8 cellular contexts compared by ENCODE assay signal in the genomic region with DNA sequence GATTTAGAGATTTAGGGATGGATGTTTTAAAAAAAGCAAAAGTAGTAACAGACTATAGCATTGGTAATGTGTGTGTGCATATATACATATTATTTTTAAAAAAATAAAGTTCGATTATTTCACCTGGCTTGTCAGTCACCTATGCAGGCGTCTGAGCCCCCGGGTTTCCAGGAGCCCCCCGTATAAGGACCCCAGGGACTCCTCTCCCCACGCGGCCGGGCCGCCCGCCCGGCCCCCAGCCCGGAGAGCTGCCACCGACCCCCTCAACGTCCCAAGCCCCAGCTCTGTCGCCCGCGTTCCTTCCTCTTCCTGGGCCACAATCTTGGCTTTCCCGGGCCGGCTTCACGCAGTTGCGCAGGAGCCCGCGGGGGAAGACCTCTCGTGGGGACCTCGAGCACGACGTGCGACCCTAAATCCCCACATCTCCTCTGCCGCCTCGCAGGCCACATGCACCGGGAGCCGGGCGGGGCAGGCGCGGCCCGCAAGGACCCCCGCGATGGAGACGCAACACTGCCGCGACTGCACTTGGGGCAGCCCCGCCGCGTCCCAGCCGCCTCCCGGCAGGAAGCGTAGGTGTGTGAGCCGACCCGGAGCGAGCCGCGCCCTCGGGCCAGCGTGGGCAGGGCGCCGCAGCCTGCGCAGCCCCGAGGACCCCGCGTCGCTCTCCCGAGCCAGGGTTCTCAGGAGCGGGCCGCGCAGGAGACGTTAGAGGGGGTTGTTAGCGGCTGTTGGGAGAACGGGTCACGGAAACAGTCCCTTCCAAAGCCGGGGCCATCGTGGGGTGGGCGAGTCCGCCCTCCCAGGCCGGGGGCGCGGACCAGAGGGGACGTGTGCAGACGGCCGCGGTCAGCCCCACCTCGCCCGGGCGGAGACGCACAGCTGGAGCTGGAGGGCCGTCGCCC. TPM values are rescaled to one million over a fixed set of nuclear protein-coding genes. Genes with fewer than 3 reads are reported as not detected.
A peak's percentile ranks its signal among the peaks of the same experiment; 100 is the strongest.
DNase-seq lines count a peak whose midpoint lies in the region; ATAC-seq and TF ChIP-seq lines count a peak whose summit lies in the region.

No MANE protein-coding gene starts in this region.

- DNase-seq in activated CD4-positive, alpha-beta T cell treated with anti-CD3 and anti-CD28 coated beads for 36 hours, result peak; percentile 49
- no peak for DNase-seq in activated CD4-positive, alpha-beta T cell treated with anti-CD3 and anti-CD28 coated beads, Interleukin-2, amount 50 U/mL, for 1 hour
- peak; percentile 45 for DNase-seq in epithelial cell of esophagus (ENCODE audit: low read depth)
- no peak for DNase-seq in CD8-positive, alpha-beta memory T cell
- no peak for DNase-seq in NCI-H128 (lab: John Stamatoyannopoulos, UW; ENCODE audit: unreplicated experiment)

- H3K4me3 ChIP-seq in OCI-LY1 (ENCODE audit: low read depth, low read length, poor library complexity, severe bottlenecking) (peak overlapping the region; percentile 19), epithelial cell of esophagus (ENCODE audit: low read length) (peak overlapping the region; percentile 45), neuron (ENCODE audit: low read length) (peak overlapping the region; percentile 46)
- no peak overlapping the region for H3K4me3 ChIP-seq in CD8-positive, alpha-beta memory T cell (ENCODE audit: low read length)

- peaks cover 8% of the 10 kb centered on the region for H3K4me1 Mint-ChIP-seq in activated CD4-positive, alpha-beta T cell treated with anti-CD3 and anti-CD28 coated beads for 36 hours
- H3K4me1 Mint-ChIP-seq in CD8-positive, alpha-beta memory T cell, result peaks cover 0 to 6% (median 3%) of the 10 kb centered on the region in 3 donors

- H4K20me1 ChIP-seq in OCI-LY1 (ENCODE audit: insufficient read depth, low read length), result no peaks in the 10 kb centered on the region

- no peaks in the 10 kb centered on the region for H3K9me2 ChIP-seq in OCI-LY1 (ENCODE audit: low read depth, low read length)

- no peaks in the 10 kb centered on the region for H3K36me3 Mint-ChIP-seq in activated CD4-positive, alpha-beta T cell treated with anti-CD3 and anti-CD28 coated beads for 36 hours (ENCODE audit: low read depth)
- H3K36me3 Mint-ChIP-seq in CD8-positive, alpha-beta memory T cell, result no peaks in the 10 kb centered on the region

- H3K4me2 ChIP-seq in OCI-LY1 (ENCODE audit: low read length), result peak overlapping the region; percentile 23; the same call in 1 of the 2 replicates

- TF ChIP-seq CTCF in OCI-LY1 (IDR thresholded peaks at IDR 0.05; ENCODE audit: low read length) (no peak), epithelial cell of esophagus (IDR thresholded peaks at IDR 0.05; ENCODE audit: insufficient read depth, low read depth, low read length, missing control alignments) (no peak)

- peaks cover 2% of the 10 kb centered on the region for H3K9me3 Mint-ChIP-seq in activated CD4-positive, alpha-beta T cell treated with anti-CD3 and anti-CD28 coated beads for 36 hours (ENCODE audit: low read depth)
- peaks cover 3 to 21% (median 4%) of the 10 kb centered on the region in 5 donors for H3K9me3 Mint-ChIP-seq in CD8-positive, alpha-beta memory T cell

- peaks cover 55% of the 10 kb centered on the region for H3K27me3 Mint-ChIP-seq in activated CD4-positive, alpha-beta T cell treated with anti-CD3 and anti-CD28 coated beads for 36 hours
- peaks cover 37 to 49% of the 10 kb centered on the region in 2 donors for H3K27me3 Mint-ChIP-seq in CD8-positive, alpha-beta memory T cell

- peak overlapping the region; percentile 24 for H3K4me3 Mint-ChIP-seq in activated CD4-positive, alpha-beta T cell treated with anti-CD3 and anti-CD28 coated beads for 36 hours
- no peak overlapping the region for H3K4me3 Mint-ChIP-seq in CD8-positive, alpha-beta memory T cell

- H3K4me1 ChIP-seq in OCI-LY1 (ENCODE audit: insufficient read depth, low read length, severe bottlenecking) (no peaks in the 10 kb centered on the region), neuron (ENCODE audit: insufficient read depth, low read length) (peaks cover 10% of the 10 kb centered on the region)
- no peaks in the 10 kb centered on the region for H3K4me1 ChIP-seq in CD8-positive, alpha-beta memory T cell (ENCODE audit: insufficient read depth, low read length)

- intact Hi-C loops in activated CD4-positive, alpha-beta T cell treated with anti-CD3 and anti-CD28 coated beads for 36 hours (cut with DNase I, micrococcal nuclease), result loop anchor here in 1 of 2 experiments (5.0 kb wide), 2 partner anchors 386 to 954 kb away; a partner anchor contains a TSS

- no peaks in the 10 kb centered on the region for H3K27me3 ChIP-seq in OCI-LY1 (ENCODE audit: insufficient read depth, low read length)
- H3K27me3 ChIP-seq in neuron (ENCODE audit: insufficient read depth, low read length), result peaks cover 57% of the 10 kb centered on the region
- H3K27me3 ChIP-seq in CD8-positive, alpha-beta memory T cell (ENCODE audit: insufficient read depth, low read length, poor library complexity, severe bottlenecking), result peaks cover 3% of the 10 kb centered on the region

- H3K27ac ChIP-seq in OCI-LY1 (ENCODE audit: low read depth, low read length, poor library complexity, severe bottlenecking), result no peak overlapping the region
- H3K27ac ChIP-seq in CD8-positive, alpha-beta memory T cell (ENCODE audit: low read depth, low read length), result no peak overlapping the region

- no peaks in the 10 kb centered on the region for H3K79me2 ChIP-seq in OCI-LY1 (ENCODE audit: insufficient read depth, low read length)

- POLR2A ChIA-PET in activated CD4-positive, alpha-beta T cell treated with anti-CD3 and anti-CD28 coated beads for 36 hours (lab: Charles Lee), result interaction anchor here (0.6 kb wide), 1 partner anchor 633 kb away, joined by 3 read pairs; no protein-coding TSS in a partner anchor
- POLR2A ChIA-PET in CD8-positive, alpha-beta memory T cell (lab: Charles Lee), result no interaction called here

- H2AFZ ChIP-seq in OCI-LY1 (ENCODE audit: low read length) (no peak overlapping the region), neuron (ENCODE audit: low read depth, low read length) (peak overlapping the region; percentile 88)

- peak; percentile 51 for ATAC-seq in activated CD4-positive, alpha-beta T cell treated with anti-CD3 and anti-CD28 coated beads for 36 hours
- no peak for ATAC-seq in HG02763 (IDR thresholded peaks at IDR 0.05; ENCODE audit: unreplicated experiment)

- H3K27ac Mint-ChIP-seq in activated CD4-positive, alpha-beta T cell treated with anti-CD3 and anti-CD28 coated beads for 36 hours, result no peak overlapping the region
- H3K27ac Mint-ChIP-seq in CD8-positive, alpha-beta memory T cell, result no peak overlapping the region

- H3K36me3 ChIP-seq in OCI-LY1 (ENCODE audit: insufficient read depth, low read length) (no peaks in the 10 kb centered on the region), neuron (ENCODE audit: insufficient read depth, low read length) (no peaks in the 10 kb centered on the region)
- H3K36me3 ChIP-seq in CD8-positive, alpha-beta memory T cell (ENCODE audit: insufficient read depth, low read length), result no peaks in the 10 kb centered on the region

- H3F3A ChIP-seq in OCI-LY1 (ENCODE audit: insufficient read depth, low read length), result no peaks in the 10 kb centered on the region

- no peaks in the 10 kb centered on the region for H3K9me3 ChIP-seq in OCI-LY1 (ENCODE audit: low read length)
- no peaks in the 10 kb centered on the region for H3K9me3 ChIP-seq in neuron (ENCODE audit: low read length)
- H3K9me3 ChIP-seq in CD8-positive, alpha-beta memory T cell (ENCODE audit: low read length), result no peaks in the 10 kb centered on the region

- no peak overlapping the region for H3K9ac ChIP-seq in OCI-LY1 (ENCODE audit: low read length)

- CTCF ChIA-PET in activated CD4-positive, alpha-beta T cell treated with anti-CD3 and anti-CD28 coated beads for 36 hours (lab: Charles Lee), result no interaction called here
- CTCF ChIA-PET in CD8-positive, alpha-beta memory T cell (lab: Charles Lee), result no interaction called here

RNA-seq across cellular contexts. Expression of a gene that starts 0.8 kb away (rescaled TPM):
- under 1 TPM; 0.21 to 0.40 TPM for total RNA-seq in activated CD4-positive, alpha-beta T cell treated with anti-CD3 and anti-CD28 coated beads for 36 hours
- total RNA-seq in CD8-positive, alpha-beta memory T cell, result not detected
- polyA plus RNA-seq in CD8-positive, alpha-beta memory T cell, result not detected

Comparison
In these comparisons a context has a peak if more than half of its experiments do, and no peak if none do; other contexts are left out.
1. DNase-seq: peak in activated CD4-positive, alpha-beta T cell treated with anti-CD3 and anti-CD28 coated beads for 36 hours (single experiment) and epithelial cell of esophagus (single experiment); none in activated CD4-positive, alpha-beta T cell treated with anti-CD3 and anti-CD28 coated beads, Interleukin-2, amount 50 U/mL, for 1 hour (single experiment), CD8-positive, alpha-beta memory T cell (0 of 5) and NCI-H128 (single experiment).